In genomic region chr5:42547894-42548293, GRCh38 we compare ENCODE assay signal across 14 cellular contexts.
"Had no signal": no experiment of that assay in that cellular context is flagged by ENCODE, and none has a peak within 500 bp of the region (broad histone marks: within the 10 kb centered on the region; RNA-seq: fewer than 3 reads in every experiment).

No MANE protein-coding gene starts in this region.

- H3K4me1 ChIP-seq: esophagus squamous epithelium had no signal

- H3K27ac ChIP-seq: cardiac muscle cell, esophagus squamous epithelium, heart left ventricle, stomach had no signal

- H3K27me3 ChIP-seq: cardiac muscle cell, esophagus squamous epithelium, heart left ventricle, stomach had no signal

- FAIRE-seq: colon, islet of Langerhans, small intestine had no signal

- H3K36me3 ChIP-seq: cardiac muscle cell, esophagus squamous epithelium, heart left ventricle, stomach had no signal

- DNase-seq: cerebellar nuclear complex; esophagus squamous epithelium; heart left ventricle; hypothalamus; mucosa of descending colon; naive thymus-derived CD8-positive, alpha-beta T cell; small intestine; stimulated activated CD4-positive, alpha-beta T cell treated with anti-CD3 and anti-CD28 coated beads, Interleukin-12 subunit alpha, Interleukin-12 subunit beta, amount 100 ng/mL, for 4 hours; stimulated activated naive CD4-positive, alpha-beta T cell; stomach; trophoblast cell had no signal

- ATAC-seq: naive thymus-derived CD8-positive, alpha-beta T cell had no signal

- H3K4me3 ChIP-seq: cardiac muscle cell, esophagus squamous epithelium, heart left ventricle, mucosa of descending colon, stomach had no signal

- H3K9me3 ChIP-seq: esophagus squamous epithelium, heart left ventricle, mucosa of descending colon, stomach had no signal
